ENCODE assay signal across 37 cellular contexts in genomic region chr19:35615036-35615435, GRCh38. TPM values are rescaled to one million over a fixed set of nuclear protein-coding genes. Genes with fewer than 3 reads are reported as not detected.
"Had no signal": no experiment of that assay in that cellular context is flagged by ENCODE, and none has a peak within 500 bp of the region (broad histone marks: within the 10 kb centered on the region; RNA-seq: fewer than 3 reads in every experiment).

No MANE protein-coding gene starts in this region.

- H3K4me3 Mint-ChIP-seq: activated CD4-positive, alpha-beta memory T cell treated with anti-CD3 and anti-CD28 coated beads for 36 hours; activated CD4-positive, alpha-beta T cell treated with anti-CD3 and anti-CD28 coated beads for 36 hours; activated CD4-positive, alpha-beta T cell treated with anti-CD3 and anti-CD28 coated beads, Interleukin-2, amount 10 ng/mL, durations not matched to agents 24 days and 14 days; activated CD8-positive, alpha-beta memory T cell treated with anti-CD3 and anti-CD28 coated beads, Interleukin-2, amount 10 ng/mL, durations not matched to agents 7 days and 5 days; activated CD8-positive, alpha-beta T cell treated with anti-CD3 and anti-CD28 coated beads, Interleukin-2, amount 10 ng/mL, durations not matched to agents 7 days and 5 days; activated naive CD4-positive, alpha-beta T cell treated with anti-CD3 and anti-CD28 coated beads for 36 hours; activated naive CD4-positive, alpha-beta T cell treated with anti-CD3 and anti-CD28 coated beads, Interleukin-2, amount 50 U/mL, for 24 hours; activated naive CD8-positive, alpha-beta T cell treated with anti-CD3 and anti-CD28 coated beads for 36 hours; activated naive CD8-positive, alpha-beta T cell treated with anti-CD3 and anti-CD28 coated beads, Interleukin-2, amount 50 U/mL, for 24 hours; activated T-helper 1 cell treated with anti-CD3 and anti-CD28 coated beads, Interleukin-12 subunit alpha, Interleukin-12 subunit beta, Interleukin-2, Interleukin-4 antibody, amounts not matched to agents 30 ng/mL and 10 ng/mL and 1 ng/mL, durations not matched to agents 14 hours and 24 hours and 36 hours; effector memory CD8-positive, alpha-beta T cell had no signal

- H3K27me3 Mint-ChIP-seq: activated CD4-positive, alpha-beta T cell treated with anti-CD3 and anti-CD28 coated beads for 36 hours; activated CD4-positive, alpha-beta T cell treated with anti-CD3 and anti-CD28 coated beads, Interleukin-2, amount 10 ng/mL, durations not matched to agents 24 days and 14 days; activated CD8-positive, alpha-beta memory T cell treated with anti-CD3 and anti-CD28 coated beads, Interleukin-2, amount 10 ng/mL, durations not matched to agents 7 days and 5 days; activated naive CD4-positive, alpha-beta T cell treated with anti-CD3 and anti-CD28 coated beads, Interleukin-2, amount 50 U/mL, for 24 hours; activated naive CD8-positive, alpha-beta T cell treated with anti-CD3 and anti-CD28 coated beads for 36 hours; activated naive CD8-positive, alpha-beta T cell treated with anti-CD3 and anti-CD28 coated beads, Interleukin-2, amount 50 U/mL, for 24 hours; effector memory CD8-positive, alpha-beta T cell had no signal

- H3K27ac Mint-ChIP-seq: activated CD4-positive, alpha-beta memory T cell treated with anti-CD3 and anti-CD28 coated beads for 36 hours; activated CD8-positive, alpha-beta memory T cell treated with anti-CD3 and anti-CD28 coated beads, Interleukin-2, amount 10 ng/mL, durations not matched to agents 7 days and 5 days; activated naive CD4-positive, alpha-beta T cell treated with anti-CD3 and anti-CD28 coated beads for 36 hours; activated naive CD4-positive, alpha-beta T cell treated with anti-CD3 and anti-CD28 coated beads, Interleukin-2, amount 50 U/mL, for 24 hours; activated naive CD8-positive, alpha-beta T cell treated with anti-CD3 and anti-CD28 coated beads for 36 hours; activated naive CD8-positive, alpha-beta T cell treated with anti-CD3 and anti-CD28 coated beads, Interleukin-2, amount 50 U/mL, for 24 hours; activated T-helper 2 cell treated with anti-CD3 and anti-CD28 coated beads, Interferon-gamma antibody, Interleukin-2, Interleukin-4, amounts not matched to agents 10 μg/mL and 5 μg/mL and 100 μg/mL, durations not matched to agents 14 hours and 24 hours and 36 hours had no signal

- ATAC-seq: activated CD4-positive, alpha-beta T cell treated with anti-CD3 and anti-CD28 coated beads for 36 hours; activated CD8-positive, alpha-beta memory T cell treated with anti-CD3 and anti-CD28 coated beads, Interleukin-2, amount 10 ng/mL, durations not matched to agents 7 days and 5 days; activated CD8-positive, alpha-beta T cell treated with anti-CD3 and anti-CD28 coated beads, Interleukin-2, amount 10 ng/mL, durations not matched to agents 7 days and 5 days; activated naive CD8-positive, alpha-beta T cell treated with anti-CD3 and anti-CD28 coated beads, Interleukin-2, amount 50 U/mL, for 24 hours; body of pancreas; effector memory CD8-positive, alpha-beta T cell; gastroesophageal sphincter; heart right ventricle had no signal

- DNase-seq: activated CD4-positive, alpha-beta memory T cell treated with anti-CD3 and anti-CD28 coated beads for 36 hours; activated CD4-positive, alpha-beta T cell treated with anti-CD3 and anti-CD28 coated beads for 36 hours; activated CD4-positive, alpha-beta T cell treated with anti-CD3 and anti-CD28 coated beads, Interleukin-2, amount 10 ng/mL, durations not matched to agents 24 days and 14 days; activated CD4-positive, CD25-positive, alpha-beta regulatory T cell; activated CD4-positive, CD25-positive, alpha-beta regulatory T cell treated with anti-CD3 and anti-CD28 coated beads, Interleukin-2, amount 50 U/mL, for 72 hours; activated CD8-positive, alpha-beta memory T cell treated with anti-CD3 and anti-CD28 coated beads, Interleukin-2, amount 10 ng/mL, durations not matched to agents 7 days and 5 days; activated CD8-positive, alpha-beta memory T cell treated with anti-CD3 and anti-CD28 coated beads, Interleukin-2, amount 50 U/mL, for 4 hours; activated CD8-positive, alpha-beta T cell treated with anti-CD3 and anti-CD28 coated beads, Interleukin-2, amount 10 ng/mL, durations not matched to agents 7 days and 5 days; activated effector memory CD4-positive, alpha-beta T cell treated with anti-CD3 and anti-CD28 coated beads, Interleukin-2, amount 50 U/mL, for 16 hours; activated naive CD4-positive, alpha-beta T cell treated with anti-CD3 and anti-CD28 coated beads for 36 hours; activated naive CD8-positive, alpha-beta T cell treated with anti-CD3 and anti-CD28 coated beads for 36 hours; activated naive CD8-positive, alpha-beta T cell treated with anti-CD3 and anti-CD28 coated beads, Interleukin-2, amount 50 U/mL, for 24 hours; activated T-cell treated with anti-CD3 and anti-CD28 coated beads, Interleukin-2, amount 50 U/mL, for 1 hour; activated T-cell treated with anti-CD3 and anti-CD28 coated beads, Interleukin-2, amount 50 U/mL, for 48 hours; adrenal gland; amygdala; aorta; body of pancreas; caudate nucleus; cortex of kidney; dermis blood vessel endothelial cell; effector CD4-positive, alpha-beta T cell; effector memory CD8-positive, alpha-beta T cell; esophagus squamous epithelium; foreskin melanocyte; heart right ventricle; T-helper 2 cell had no signal

- H3K9me3 Mint-ChIP-seq: activated CD4-positive, alpha-beta memory T cell treated with anti-CD3 and anti-CD28 coated beads for 36 hours; activated CD4-positive, alpha-beta T cell treated with anti-CD3 and anti-CD28 coated beads, Interleukin-2, amount 10 ng/mL, durations not matched to agents 24 days and 14 days; activated naive CD4-positive, alpha-beta T cell treated with anti-CD3 and anti-CD28 coated beads for 36 hours; activated naive CD4-positive, alpha-beta T cell treated with anti-CD3 and anti-CD28 coated beads, Interleukin-2, amount 50 U/mL, for 24 hours; activated naive CD8-positive, alpha-beta T cell treated with anti-CD3 and anti-CD28 coated beads for 36 hours; activated naive CD8-positive, alpha-beta T cell treated with anti-CD3 and anti-CD28 coated beads, Interleukin-2, amount 50 U/mL, for 24 hours; activated T-helper 1 cell treated with anti-CD3 and anti-CD28 coated beads, Interleukin-12 subunit alpha, Interleukin-12 subunit beta, Interleukin-2, Interleukin-4 antibody, amounts not matched to agents 30 ng/mL and 10 ng/mL and 1 ng/mL, durations not matched to agents 14 hours and 24 hours and 36 hours; activated T-helper 2 cell treated with anti-CD3 and anti-CD28 coated beads, Interferon-gamma antibody, Interleukin-2, Interleukin-4, amounts not matched to agents 10 μg/mL and 5 μg/mL and 100 μg/mL, durations not matched to agents 14 hours and 24 hours and 36 hours; effector memory CD8-positive, alpha-beta T cell had no signal

RNA-seq across cellular contexts. Expression of gene ETV2, which starts 26.5 kb away (rescaled TPM):
- total RNA-seq: body of pancreas, gastroesophageal sphincter had no signal

RNA-seq across cellular contexts. Expression of gene PMIS2, which starts 29.1 kb away (rescaled TPM):
- total RNA-seq: activated CD4-positive, alpha-beta memory T cell treated with anti-CD3 and anti-CD28 coated beads for 36 hours; activated CD4-positive, alpha-beta T cell treated with anti-CD3 and anti-CD28 coated beads for 36 hours; activated CD4-positive, alpha-beta T cell treated with anti-CD3 and anti-CD28 coated beads, Interleukin-2, amount 10 ng/mL, durations not matched to agents 24 days and 14 days; activated CD8-positive, alpha-beta memory T cell treated with anti-CD3 and anti-CD28 coated beads for 36 hours; activated CD8-positive, alpha-beta memory T cell treated with anti-CD3 and anti-CD28 coated beads, Interleukin-2, amount 10 ng/mL, durations not matched to agents 7 days and 5 days; activated CD8-positive, alpha-beta T cell treated with anti-CD3 and anti-CD28 coated beads, Interleukin-2, amount 10 ng/mL, durations not matched to agents 7 days and 5 days; activated naive CD4-positive, alpha-beta T cell treated with anti-CD3 and anti-CD28 coated beads for 36 hours; activated naive CD8-positive, alpha-beta T cell treated with anti-CD3 and anti-CD28 coated beads for 36 hours; activated T-helper 1 cell treated with anti-CD3 and anti-CD28 coated beads, Interleukin-12 subunit alpha, Interleukin-12 subunit beta, Interleukin-2, Interleukin-4 antibody, amounts not matched to agents 30 ng/mL and 10 ng/mL and 1 ng/mL, durations not matched to agents 14 hours and 24 hours and 36 hours; activated T-helper 2 cell treated with anti-CD3 and anti-CD28 coated beads, Interferon-gamma antibody, Interleukin-2, Interleukin-4, amounts not matched to agents 10 μg/mL and 5 μg/mL and 100 μg/mL, durations not matched to agents 14 hours and 24 hours and 36 hours; aorta; body of pancreas; chondrocyte; dermis blood vessel endothelial cell; endothelial cell of umbilical vein; esophagus squamous epithelium; fibroblast of lung; fibroblast of villous mesenchyme; gastroesophageal sphincter; glomerular endothelial cell; heart right ventricle had no signal
